ENCODE assay signal across 17 cellular contexts in the genomic region with DNA sequence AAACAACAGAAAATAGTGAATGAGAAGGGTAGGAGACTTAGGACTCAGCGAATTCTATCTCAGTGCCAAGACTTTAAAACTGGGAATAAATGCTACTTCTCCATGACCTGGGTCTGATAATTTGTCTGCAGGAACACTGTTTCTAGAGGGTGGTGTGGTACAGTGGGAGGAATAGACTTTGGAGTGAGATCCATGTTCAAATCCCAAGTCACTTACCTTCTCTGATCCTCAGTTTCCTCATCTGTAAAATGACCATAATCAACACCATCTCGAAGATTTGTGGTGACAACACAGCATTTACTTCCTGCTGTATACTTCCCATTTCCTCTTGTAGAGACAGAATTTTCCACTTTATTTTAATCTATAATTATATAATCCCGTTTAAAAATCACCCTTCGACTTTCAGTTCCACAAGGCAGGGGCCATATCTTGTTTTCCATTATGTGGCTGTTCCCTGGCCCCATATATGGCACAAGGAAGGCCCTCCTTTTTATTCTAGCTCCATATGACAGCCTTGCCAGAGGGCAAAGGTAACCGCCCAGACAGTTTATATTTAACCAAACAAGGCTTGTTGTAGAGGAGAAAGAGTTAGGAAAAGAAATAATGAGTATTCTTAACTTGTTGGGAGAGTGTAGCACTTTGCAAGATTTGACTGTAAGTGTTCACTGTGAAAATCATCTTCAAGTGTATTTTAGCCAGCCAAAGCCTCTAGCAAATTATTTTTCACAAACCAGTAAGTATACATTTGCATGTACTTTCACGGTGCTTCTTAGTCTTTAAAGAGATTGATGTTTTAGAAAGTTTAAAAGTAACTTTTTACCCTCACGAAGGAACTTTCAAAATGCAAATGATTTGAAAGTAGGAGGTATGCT.
DNase-seq lines count a peak whose midpoint lies in the region; ATAC-seq and TF ChIP-seq lines count a peak whose summit lies in the region.
"Had no signal": no experiment of that assay in that cellular context is flagged by ENCODE, and none has a peak within 500 bp of the region (broad histone marks: within the 10 kb centered on the region; RNA-seq: fewer than 3 reads in every experiment).

No MANE protein-coding gene starts in this region.

- H3K27ac ChIP-seq in GM23338 (ENCODE audit: low read depth) (no peak overlapping the region), liver (ENCODE audit: low read depth in 1 of 2, low read length in 2 of 2) (peak overlapping the region; percentile 25 to 34)
- no peak overlapping the region for H3K27ac ChIP-seq in naive thymus-derived CD4-positive, alpha-beta T cell (ENCODE audit: low read depth, low read length)

- no peaks in the 10 kb centered on the region for H3K9me2 ChIP-seq in GM23338 (ENCODE audit: insufficient read depth)

- no peak for TF ChIP-seq CTCF in GM23338 (conservative IDR thresholded peaks at IDR 0.05; ENCODE audit: low read depth in 2 of 2)
- TF ChIP-seq CTCF in liver (IDR thresholded peaks at IDR 0.05; ENCODE audit: low read depth, low read length, missing input control), result no peak

- H3K4me1 ChIP-seq in GM23338 (ENCODE audit: insufficient read depth) (no peaks in the 10 kb centered on the region), liver (ENCODE audit: control insufficient read depth in 4 of 4, insufficient read depth in 4 of 4, low read length in 3 of 4) (peaks cover 1 to 48% (median 36%) of the 10 kb centered on the region in 4 donors)
- no peaks in the 10 kb centered on the region for H3K4me1 ChIP-seq in naive thymus-derived CD4-positive, alpha-beta T cell (ENCODE audit: control insufficient read depth in 2 of 2, insufficient read depth in 2 of 2, low read length in 2 of 2)
- H3K4me1 ChIP-seq: BE2C had no signal

- H3K4me3 Mint-ChIP-seq in GM23338, result no peak overlapping the region
- no peak overlapping the region for H3K4me3 Mint-ChIP-seq in naive thymus-derived CD4-positive, alpha-beta T cell
- H3K4me3 Mint-ChIP-seq: stimulated activated naive CD8-positive, alpha-beta T cell treated with anti-CD3 and anti-CD28 coated beads, Interleukin-15, amount 100 ng/mL, for 72 hours; T-helper 2 cell treated with Interferon-gamma antibody and Interleukin-4, amounts not matched to agents 5 μg/mL and 100 μg/mL, for 36 hours had no signal

- H3K4me2 ChIP-seq in GM23338, result no peak overlapping the region

- H3K9me3 ChIP-seq in liver (ENCODE audit: control insufficient read depth in 4 of 4, low read length in 3 of 4), result no peaks in the 10 kb centered on the region
- no peaks in the 10 kb centered on the region for H3K9me3 ChIP-seq in naive thymus-derived CD4-positive, alpha-beta T cell (ENCODE audit: control insufficient read depth in 2 of 3, low read length in 3 of 3)
- H3K9me3 ChIP-seq: BE2C had no signal

- intact Hi-C loops in naive thymus-derived CD4-positive, alpha-beta T cell (cut with micrococcal nuclease), result no loop called here

- H3K9ac ChIP-seq in liver (ENCODE audit: low read depth in 1 of 2, low read length in 2 of 2), result peak overlapping the region in 1 of 2 donors; percentile 28

- CTCF ChIA-PET in naive thymus-derived CD4-positive, alpha-beta T cell (lab: Charles Lee), result no interaction called here

- H3K9me3 Mint-ChIP-seq in GM23338, result no peaks in the 10 kb centered on the region; the same call in 2 of the 3 replicates
- no peaks in the 10 kb centered on the region for H3K9me3 Mint-ChIP-seq in naive thymus-derived CD4-positive, alpha-beta T cell
- H3K9me3 Mint-ChIP-seq: stimulated activated naive CD8-positive, alpha-beta T cell treated with anti-CD3 and anti-CD28 coated beads, Interleukin-15, amount 100 ng/mL, for 72 hours; T-helper 2 cell treated with Interferon-gamma antibody and Interleukin-4, amounts not matched to agents 5 μg/mL and 100 μg/mL, for 36 hours had no signal

- POLR2A ChIA-PET in naive thymus-derived CD4-positive, alpha-beta T cell (lab: Charles Lee), result no interaction called here

- no peaks in the 10 kb centered on the region for H3F3A ChIP-seq in GM23338 (replicated peaks; ENCODE audit: low read depth)

- peak overlapping the region; percentile 64; the same call in 1 of the 2 replicates for H2AFZ ChIP-seq in GM23338

- WGBS in liver, result 36% methylated on average over 7 of the region's 7 CpGs

- H3K27me3 ChIP-seq in GM23338 (ENCODE audit: insufficient read depth), result no peaks in the 10 kb centered on the region
- H3K27me3 ChIP-seq in liver (ENCODE audit: control insufficient read depth in 4 of 4, insufficient read depth in 4 of 4, low read length in 3 of 4), result no peaks in the 10 kb centered on the region
- H3K27me3 ChIP-seq in naive thymus-derived CD4-positive, alpha-beta T cell (ENCODE audit: control insufficient read depth in 2 of 2, insufficient read depth in 2 of 2, low read length in 2 of 2), result no peaks in the 10 kb centered on the region
- H3K27me3 ChIP-seq: BE2C had no signal

- DNase-seq in GM23338 (ENCODE audit: low spot score) (no peak), NCI-H1694 (lab: John Stamatoyannopoulos, UW) (no peak), NCI-H146 treated with DMSO at 0.1 percent for 48 hours (lab: John Stamatoyannopoulos, UW; ENCODE audit: unreplicated experiment) (no peak)
- DNase-seq in naive thymus-derived CD4-positive, alpha-beta T cell, result no peak
- DNase-seq in activated CD4-positive, CD25-positive, alpha-beta regulatory T cell treated with anti-CD3 and anti-CD28 coated beads, Interleukin-2, amount 50 U/mL, for 72 hours, result no peak
- DNase-seq: effector CD4-positive, alpha-beta T cell; Kasumi-1; NCI-H2171; PC-3; stimulated activated CD4-positive, alpha-beta T cell treated with anti-CD3 and anti-CD28 coated beads, Interleukin-4, amount 100 ng/mL, for 4 hours; stimulated activated naive CD8-positive, alpha-beta T cell treated with anti-CD3 and anti-CD28 coated beads, Interleukin-15, amount 100 ng/mL, for 72 hours had no signal

- ATAC-seq in GM18907 (IDR thresholded peaks at IDR 0.05; ENCODE audit: unreplicated experiment) (peak; percentile 78), GM23338 (no peak), HG03457 (IDR thresholded peaks at IDR 0.05; ENCODE audit: unreplicated experiment) (peak; percentile 72)
- ATAC-seq in naive thymus-derived CD4-positive, alpha-beta T cell, result no peak
- ATAC-seq: PC-3; stimulated activated naive CD8-positive, alpha-beta T cell treated with anti-CD3 and anti-CD28 coated beads, Interleukin-15, amount 100 ng/mL, for 72 hours had no signal

- no peak overlapping the region for H3K27ac Mint-ChIP-seq in GM23338
- no peak overlapping the region for H3K27ac Mint-ChIP-seq in naive thymus-derived CD4-positive, alpha-beta T cell
- H3K27ac Mint-ChIP-seq: progenitor cell of endocrine pancreas; stimulated activated naive CD8-positive, alpha-beta T cell treated with anti-CD3 and anti-CD28 coated beads, Interleukin-15, amount 100 ng/mL, for 72 hours; T-helper 2 cell treated with Interferon-gamma antibody and Interleukin-4, amounts not matched to agents 5 μg/mL and 100 μg/mL, for 36 hours had no signal

- no peaks in the 10 kb centered on the region for H4K20me1 ChIP-seq in GM23338 (replicated peaks; ENCODE audit: insufficient read depth)

- no peaks in the 10 kb centered on the region for H3K4me1 Mint-ChIP-seq in GM23338
- no peaks in the 10 kb centered on the region for H3K4me1 Mint-ChIP-seq in naive thymus-derived CD4-positive, alpha-beta T cell
- H3K4me1 Mint-ChIP-seq: stimulated activated naive CD8-positive, alpha-beta T cell treated with anti-CD3 and anti-CD28 coated beads, Interleukin-15, amount 100 ng/mL, for 72 hours had no signal

- H3K36me3 ChIP-seq in GM23338 (ENCODE audit: insufficient read depth), result no peaks in the 10 kb centered on the region
- no peaks in the 10 kb centered on the region for H3K36me3 ChIP-seq in liver (ENCODE audit: control insufficient read depth in 4 of 4, insufficient read depth in 3 of 4, low read depth in 1 of 4, low read length in 3 of 4)
- H3K36me3 ChIP-seq in naive thymus-derived CD4-positive, alpha-beta T cell (ENCODE audit: control insufficient read depth in 2 of 3, insufficient read depth in 3 of 3, low read length in 3 of 3), result no peaks in the 10 kb centered on the region
- H3K36me3 ChIP-seq: BE2C had no signal

- H3K27me3 Mint-ChIP-seq in GM23338 (ENCODE audit: insufficient read depth, low read depth, poor library complexity), result peaks cover 2% of the 10 kb centered on the region
- H3K27me3 Mint-ChIP-seq in naive thymus-derived CD4-positive, alpha-beta T cell, result peaks cover 0 to 34% (median 6%) of the 10 kb centered on the region in 5 donors

- H3K4me3 ChIP-seq in GM23338 (no peak overlapping the region), liver (ENCODE audit: low read depth in 1 of 3, low read length in 3 of 3) (peak overlapping the region in 2 of 3 donors; percentile 45 to 47)
- no peak overlapping the region for H3K4me3 ChIP-seq in naive thymus-derived CD4-positive, alpha-beta T cell (ENCODE audit: low read length)

- H3K79me2 ChIP-seq in GM23338 (replicated peaks; ENCODE audit: insufficient read depth), result no peaks in the 10 kb centered on the region

- no peaks in the 10 kb centered on the region for H3K36me3 Mint-ChIP-seq in GM23338 (ENCODE audit: low read depth)
- H3K36me3 Mint-ChIP-seq in naive thymus-derived CD4-positive, alpha-beta T cell, result no peaks in the 10 kb centered on the region

- TF ChIP-seq RAD21 in liver (IDR thresholded peaks at IDR 0.05), result no peak

TF ChIP-seq in GM23338, 12 proteins besides CTCF, POLR2A, EP300 and RAD21:
- no peak for TF ChIP-seq NANOG (IDR thresholded peaks at IDR 0.05; ENCODE audit: borderline replicate concordance)
- TF ChIP-seq ZNF114 (CRISPR knock-in tag; IDR thresholded peaks at IDR 0.05), result no peak
- no peak for TF ChIP-seq ZNF331 (CRISPR knock-in tag; IDR thresholded peaks at IDR 0.05; ENCODE audit: low read depth)

TF ChIP-seq in liver, 16 proteins besides CTCF, POLR2A, EP300 and RAD21 (continues in another document):
- TF ChIP-seq TAF1 (conservative IDR thresholded peaks at IDR 0.05) (no peak), JUND (IDR thresholded peaks at IDR 0.05) (peak in 1 of 2 donors; percentile 36), SP1 (IDR thresholded peaks at IDR 0.05) (peak; percentile 83)
- TF ChIP-seq, protein P1, sequence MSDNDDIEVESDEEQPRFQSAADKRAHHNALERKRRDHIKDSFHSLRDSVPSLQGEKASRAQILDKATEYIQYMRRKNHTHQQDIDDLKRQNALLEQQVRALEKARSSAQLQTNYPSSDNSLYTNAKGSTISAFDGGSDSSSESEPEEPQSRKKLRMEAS (IDR thresholded peaks at IDR 0.05), result peak; percentile 31

Comparison
In these comparisons a context has a peak if more than half of its experiments do, and no peak if none do; other contexts are left out.
1. ATAC-seq: peak in GM18907 (single experiment) and HG03457 (single experiment); none in GM23338 (single experiment) and naive thymus-derived CD4-positive, alpha-beta T cell (single experiment).
2. H3K27ac ChIP-seq: peak in liver (2 of 2); none in GM23338 (single experiment) and naive thymus-derived CD4-positive, alpha-beta T cell (single experiment).
3. H3K4me3 ChIP-seq: peak in liver (2 of 3); none in GM23338 (single experiment) and naive thymus-derived CD4-positive, alpha-beta T cell (single experiment).